ENCODE assay signal across 8 cellular contexts in the genomic region with DNA sequence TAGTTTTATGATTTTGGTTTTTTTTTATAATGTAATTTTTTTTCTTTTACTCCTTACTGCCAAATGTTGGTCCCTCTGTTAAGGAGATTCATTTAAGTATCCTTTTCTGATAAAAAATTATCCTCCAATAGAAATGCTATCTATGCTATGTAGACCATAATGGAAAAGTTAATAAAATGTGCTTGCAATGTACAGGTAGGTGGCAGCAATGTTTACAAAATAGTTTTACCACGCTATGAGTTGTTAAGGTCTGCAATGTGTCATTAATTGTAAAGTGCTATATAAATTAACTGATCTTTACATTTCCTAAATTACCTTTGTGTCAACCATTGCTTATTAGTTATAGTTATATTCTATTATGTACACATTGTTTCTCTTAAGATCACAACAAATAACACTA. TPM values are rescaled to one million over a fixed set of nuclear protein-coding genes. Genes with fewer than 3 reads are reported as not detected.
A peak's percentile ranks its signal among the peaks of the same experiment; 100 is the strongest.
DNase-seq lines count a peak whose midpoint lies in the region; ATAC-seq, FAIRE-seq and TF ChIP-seq lines count a peak whose summit lies in the region.

No MANE protein-coding gene starts in this region.

- no peaks in the 10 kb centered on the region for H3K36me3 ChIP-seq in neural cell (ENCODE audit: insufficient read depth, low read length)
- H3K36me3 ChIP-seq in adrenal gland (replicated peaks in 1 of 2), result no peaks in the 10 kb centered on the region

- H3K9ac ChIP-seq in neural cell (ENCODE audit: low read length), result no peak overlapping the region

- peak; percentile 60 for TF ChIP-seq RAD21 in neural cell (conservative IDR thresholded peaks at IDR 0.05)

- H3K4me3 ChIP-seq in neural cell (ENCODE audit: low read length), result no peak overlapping the region
- no peak overlapping the region for H3K4me3 ChIP-seq in adrenal gland

- H3K27me3 ChIP-seq in neural cell (ENCODE audit: insufficient read depth, low read depth, low read length), result no peaks in the 10 kb centered on the region
- H3K27me3 ChIP-seq in adrenal gland, result no peaks in the 10 kb centered on the region

- H3F3A ChIP-seq in neural cell (ENCODE audit: insufficient read depth, low read length, poor library complexity, severe bottlenecking), result no peaks in the 10 kb centered on the region

- intact Hi-C loops in adrenal gland (cut with DNase I), result loop anchor here in 1 of 2 donors (10.0 kb wide), 1 partner anchor 146 kb away; no protein-coding TSS in a partner anchor

- peaks cover 0 to 4% of the 10 kb centered on the region in 2 donors for H3K4me1 ChIP-seq in adrenal gland (replicated peaks in 1 of 2)

- no peak overlapping the region for H2AFZ ChIP-seq in neural cell (ENCODE audit: low read depth, low read length)

- no peak for TF ChIP-seq POLR2A in adrenal gland (IDR thresholded peaks at IDR 0.05)

- DNase-seq in GDM1 (lab: John Stamatoyannopoulos, UW) (peak; percentile 17), HTR-8/SVneo (ENCODE audit: insufficient read length, low spot score) (peak; percentile 6), SW480 (ENCODE audit: low spot score) (peak; percentile 47), islet precursor cell (no peak), adrenal gland (no peak), left lobe of liver (ENCODE audit: low spot score) (no peak)

- FAIRE-seq in HTR-8/SVneo (lab: Jason Lieb, UNC), result no peak

- no peak overlapping the region for H3K4me2 ChIP-seq in neural cell (ENCODE audit: low read length)

- H3K9me3 ChIP-seq in neural cell (ENCODE audit: low read length), result no peaks in the 10 kb centered on the region
- peaks cover 0 to 6% (median 0%) of the 10 kb centered on the region in 3 donors for H3K9me3 ChIP-seq in adrenal gland (replicated peaks in 1 of 3)

- WGBS in adrenal gland, 4 donors, result 0 to 16% (median 9%) methylated on average over 1 of the region's 1 CpG

- H3K27ac ChIP-seq in neural cell (ENCODE audit: low read length) (no peak overlapping the region), adrenal gland (no peak overlapping the region)

- no peak for TF ChIP-seq EP300 in neural cell (conservative IDR thresholded peaks at IDR 0.05; ENCODE audit: poor library complexity, severe bottlenecking)

- H3K9me2 ChIP-seq in neural cell (ENCODE audit: insufficient read depth, low read length), result no peaks in the 10 kb centered on the region

- TF ChIP-seq CTCF in neural cell (IDR thresholded peaks at IDR 0.05; ENCODE audit: poor library complexity, severe bottlenecking) (peak; percentile 61), adrenal gland (IDR thresholded peaks at IDR 0.05) (peak in 2 of 6 experiments; percentile 5 to 29)

- H3K79me2 ChIP-seq in neural cell (replicated peaks; ENCODE audit: insufficient read depth, low read length), result peaks cover 10% of the 10 kb centered on the region

- peak; percentile 37 for ATAC-seq in GM21367 (IDR thresholded peaks at IDR 0.05; ENCODE audit: unreplicated experiment)
- ATAC-seq in left lobe of liver, result no peak

- no peaks in the 10 kb centered on the region for H4K20me1 ChIP-seq in neural cell (ENCODE audit: insufficient read depth)

TF ChIP-seq in neural cell, 6 proteins besides CTCF, POLR2A, EP300 and RAD21:
- TF ChIP-seq TAF1 (IDR thresholded peaks at IDR 0.05; ENCODE audit: low read depth), result no peak
- peak; percentile 53 for TF ChIP-seq SMC3 (conservative IDR thresholded peaks at IDR 0.05; ENCODE audit: poor library complexity)

RNA-seq across cellular contexts. Expression of a gene that starts 3.8 kb away (rescaled TPM):
- polyA plus RNA-seq in neural cell (9.5 and 12.8 TPM in 2 replicates), adrenal gland (10 to 100 TPM in 1 of 3 donors, 1 to 10 TPM in 2; 5.8 to 14.5 (median 7.2) TPM)
- 39.9 and 42.9 TPM in 2 replicates for polyA minus RNA-seq in neural cell
- total RNA-seq in adrenal gland (10 to 100 TPM in 6 of 8 donors, 1 to 10 TPM in 2; 8.0 to 31.1 (median 19.3) TPM), left lobe of liver (7.3 TPM)

RNA-seq across cellular contexts. Expression of a gene that starts 9.4 kb away (rescaled TPM):
- not detected in 2 replicates for polyA plus RNA-seq in neural cell
- polyA minus RNA-seq in neural cell, result not detected in 2 replicates
- not detected for total RNA-seq in adrenal gland
- polyA plus RNA-seq in adrenal gland, result under 1 TPM in 2 of 3 donors, not detected in 1; 0.10 to 0.13 TPM
- total RNA-seq in left lobe of liver, result not detected

Comparison
In these comparisons a context has a peak if more than half of its experiments do, and no peak if none do; other contexts are left out.
1. DNase-seq: peak in GDM1 (single experiment), HTR-8/SVneo (single experiment) and SW480 (single experiment); none in islet precursor cell (single experiment), adrenal gland (0 of 7) and left lobe of liver (single experiment).